In genomic region chr1:56189454-56189853, GRCh38 we compare ENCODE assay signal across 19 cellular contexts.
DNase-seq lines count a peak whose midpoint lies in the region; ATAC-seq, FAIRE-seq and TF ChIP-seq lines count a peak whose summit lies in the region.
"Had no signal": no experiment of that assay in that cellular context is flagged by ENCODE, and none has a peak within 500 bp of the region (broad histone marks: within the 10 kb centered on the region; RNA-seq: fewer than 3 reads in every experiment).

No MANE protein-coding gene starts in this region.

- H3K27me3 ChIP-seq in DND-41 (ENCODE audit: insufficient read depth, low read length, poor library complexity) (no peaks in the 10 kb centered on the region), GM12878 (replicated peaks in 1 of 2; ENCODE audit: control insufficient read depth in 2 of 2, insufficient read depth in 2 of 2, low read length in 1 of 2) (no peaks in the 10 kb centered on the region), iPS-20b (ENCODE audit: insufficient read depth, low read length) (no peaks in the 10 kb centered on the region), psoas muscle (ENCODE audit: insufficient read depth in 3 of 3, low read length in 2 of 3) (no peaks in the 10 kb centered on the region)
- H3K27me3 ChIP-seq: BLaER1 treated with 17β-estradiol and CSF1 and Interleukin-3, amounts not matched to agents 10 nM and 100 nM; SJCRH30 had no signal

- POLR2A ChIA-PET in GM12878 (lab: Charles Lee) = interaction anchor here (0.6 kb wide), 1 partner anchor 971 kb away, joined by 3 read pairs; no protein-coding TSS in a partner anchor

- no peak for TF ChIP-seq RAD21 in GM12878 (IDR thresholded peaks at IDR 0.05; ENCODE audit: insufficient read depth, low read depth, low read length)

- RAD21 ChIA-PET in GM12878 (lab: Charles Lee; ENCODE audit: unreplicated experiment) = interaction anchor here (1.1 to 1.8 kb wide), 3 partner anchors 142 to 392 kb away, joined by 3 to 7 read pairs (median 6); partner anchors contain the start of gene PLPP3

- peak overlapping the region; percentile 41; the same call in 1 of the 2 replicates for H2AFZ ChIP-seq in DND-41 (ENCODE audit: low read depth, low read length)
- H2AFZ ChIP-seq in GM12878 (ENCODE audit: control insufficient read depth, low read depth, low read length) = no peak overlapping the region

- no TSS peak for BruUV-seq in GM12878 (replicated peaks; lab: Mats Ljungman, UMichigan)

- DNase-seq in DND-41 (no peak), GM12878 (ENCODE audit: low read depth, low spot score) (no peak), psoas muscle (no peak), RCC 7860 (ENCODE audit: low spot score) (no peak), cortex of kidney (lab: John Stamatoyannopoulos, UW) (no peak)
- DNase-seq in effector CD4-positive, alpha-beta T cell = no peak
- DNase-seq: CD8-positive, alpha-beta T cell; EL; IMR-90; NCI-H1417 treated with DMSO at 0.1 percent for 48 hours; NCI-H187 treated with DMSO at 0.1 percent for 48 hours; NCI-H2227 treated with DMSO at 0.1 percent for 48 hours; NCI-H524 treated with DMSO at 0.1 percent for 48 hours; PC-3; SJCRH30 had no signal

- FAIRE-seq in GM12878 (lab: Jason Lieb, UNC) (no peak), RCC 7860 (lab: Jason Lieb, UNC) (no peak)
- FAIRE-seq: GM12892 had no signal

- H3K4me1 ChIP-seq in DND-41 (ENCODE audit: insufficient read depth, low read length) = no peaks in the 10 kb centered on the region
- no peaks in the 10 kb centered on the region for H3K4me1 ChIP-seq in GM12878 (ENCODE audit: control insufficient read depth, insufficient read depth, low read length)
- peaks cover 18% of the 10 kb centered on the region; the same call in 1 of the 2 replicates for H3K4me1 ChIP-seq in iPS-20b (ENCODE audit: insufficient read depth, low read length)
- H3K4me1 ChIP-seq in psoas muscle = peaks cover 9% of the 10 kb centered on the region
- H3K4me1 ChIP-seq: BLaER1 treated with 17β-estradiol and CSF1 and Interleukin-3, amounts not matched to agents 10 nM and 100 nM; SJCRH30 had no signal

- in situ Hi-C loops in GM12878 (cut with MboI) = no loop called here

- intact Hi-C loops in GM12878 (cut with micrococcal nuclease; ENCODE audit: unreplicated experiment) (no loop called here), psoas muscle (cut with DNase I) (no loop called here)

- H3K27ac ChIP-seq in DND-41 (ENCODE audit: low read length) = no peak overlapping the region
- no peak overlapping the region for H3K27ac ChIP-seq in GM12878 (ENCODE audit: control insufficient read depth, insufficient read depth)
- no peak overlapping the region for H3K27ac ChIP-seq in iPS-20b (ENCODE audit: low read length)
- peak overlapping the region; percentile 15 for H3K27ac ChIP-seq in psoas muscle
- H3K27ac ChIP-seq: BLaER1 treated with 17β-estradiol and CSF1 and Interleukin-3, amounts not matched to agents 10 nM and 100 nM; RWPE1; SJCRH30 had no signal

- ATAC-seq in DND-41 (ENCODE audit: insufficient read depth, low read depth) (no peak), GM12878 (peak; percentile 28), psoas muscle (peak in 2 of 4 donors; percentile 5 to 12)
- ATAC-seq: CD8-positive, alpha-beta T cell; PC-3 had no signal

- TF ChIP-seq CTCF in DND-41 (IDR thresholded peaks at IDR 0.05; ENCODE audit: borderline replicate concordance, extremely low read depth, low read length, poor library complexity, severe bottlenecking) (no peak), GM12878 (IDR thresholded peaks at IDR 0.05 in 2 of 3, conservative IDR thresholded peaks at IDR 0.05 in 1 of 3; ENCODE audit: control insufficient read depth in 2 of 3, extremely low read depth in 1 of 3, insufficient read depth in 1 of 3, low read depth in 3 of 3, low read length in 3 of 3) (no peak), psoas muscle (IDR thresholded peaks at IDR 0.05) (no peak)

- H3K4me3 ChIP-seq in DND-41 (ENCODE audit: low read depth in 1 of 2, low read length in 2 of 2) (no peak overlapping the region), GM12878 (no peak overlapping the region), iPS-20b (ENCODE audit: low read length) (no peak overlapping the region), psoas muscle (peak overlapping the region; percentile 4)
- H3K4me3 ChIP-seq: BLaER1 treated with 17β-estradiol and CSF1 and Interleukin-3, amounts not matched to agents 10 nM and 100 nM; SJCRH30 had no signal

- no peaks in the 10 kb centered on the region for H3K79me2 ChIP-seq in DND-41 (ENCODE audit: insufficient read depth, low read length)
- H3K79me2 ChIP-seq in GM12878 (ENCODE audit: control insufficient read depth, insufficient read depth, low read length) = no peaks in the 10 kb centered on the region

- CTCF ChIA-PET in GM12878 (lab: Yijun Ruan, JAX) = interaction anchor here (0.5 to 5.4 kb wide), 11 partner anchors 11 to 392 kb away, joined by 3 to 38 read pairs (median 4); no protein-coding TSS in a partner anchor

- SMC1A ChIA-PET in GM12878 (lab: Charles Lee; ENCODE audit: uncharacterized antibody, unreplicated experiment) = interaction anchor here (1.1 to 5.6 kb wide), 7 partner anchors 11 to 320 kb away, joined by 3 to 55 read pairs (median 6); no protein-coding TSS in a partner anchor

- TF ChIP-seq POLR2A in GM12878 (IDR thresholded peaks at IDR 0.05; ENCODE audit: low read depth, low read length) = no peak

- H3K9ac ChIP-seq in DND-41 (ENCODE audit: low read depth, low read length) = no peak overlapping the region
- H3K9ac ChIP-seq in GM12878 (ENCODE audit: control insufficient read depth, insufficient read depth, low read length) = no peak overlapping the region
- peak overlapping the region; percentile 31; the same call in 1 of the 2 replicates for H3K9ac ChIP-seq in iPS-20b (ENCODE audit: low read depth, low read length)
- H3K9ac ChIP-seq: BLaER1 treated with 17β-estradiol and CSF1 and Interleukin-3, amounts not matched to agents 10 nM and 100 nM had no signal

- 10% methylated on average over 2 of the region's 2 CpGs for WGBS in GM12878 (ENCODE audit: insufficient coverage, insufficient replicate concordance, low lambda C conversion rate, missing lambda C conversion rate)
- WGBS in psoas muscle, 3 donors = 22 to 43% (median 25%) methylated on average over 2 of the region's 2 CpGs

- H3K4me2 ChIP-seq in DND-41 (ENCODE audit: insufficient read depth, low read length) (no peak overlapping the region), GM12878 (ENCODE audit: control insufficient read depth, insufficient read depth) (no peak overlapping the region)
- H3K4me2 ChIP-seq: BLaER1 treated with 17β-estradiol and CSF1 and Interleukin-3, amounts not matched to agents 10 nM and 100 nM had no signal

- no peaks in the 10 kb centered on the region for H3K36me3 ChIP-seq in DND-41 (ENCODE audit: insufficient read depth, low read length)
- no peaks in the 10 kb centered on the region for H3K36me3 ChIP-seq in GM12878 (ENCODE audit: control insufficient read depth in 2 of 2, insufficient read depth in 2 of 2, low read length in 1 of 2)
- no peaks in the 10 kb centered on the region for H3K36me3 ChIP-seq in iPS-20b (ENCODE audit: insufficient read depth, low read depth, low read length)
- no peaks in the 10 kb centered on the region for H3K36me3 ChIP-seq in psoas muscle (ENCODE audit: insufficient read depth in 1 of 2, low read depth in 1 of 2)
- H3K36me3 ChIP-seq: BLaER1 treated with 17β-estradiol and CSF1 and Interleukin-3, amounts not matched to agents 10 nM and 100 nM; SJCRH30 had no signal

- H4K20me1 ChIP-seq in DND-41 (ENCODE audit: insufficient read depth, low read length) = no peaks in the 10 kb centered on the region
- no peaks in the 10 kb centered on the region for H4K20me1 ChIP-seq in GM12878 (ENCODE audit: control insufficient read depth, insufficient read depth)
- H4K20me1 ChIP-seq: BLaER1 treated with 17β-estradiol and CSF1 and Interleukin-3, amounts not matched to agents 10 nM and 100 nM had no signal

- H3K9me3 ChIP-seq in DND-41 (ENCODE audit: insufficient read depth, low read length, severe bottlenecking) = no peaks in the 10 kb centered on the region
- H3K9me3 ChIP-seq in GM12878 (replicated peaks; ENCODE audit: control insufficient read depth, insufficient read depth, low read length) = no peaks in the 10 kb centered on the region
- H3K9me3 ChIP-seq in iPS-20b (ENCODE audit: insufficient read depth, low read depth, low read length) = no peaks in the 10 kb centered on the region
- H3K9me3 ChIP-seq in psoas muscle = no peaks in the 10 kb centered on the region
- H3K9me3 ChIP-seq: BLaER1 treated with 17β-estradiol and CSF1 and Interleukin-3, amounts not matched to agents 10 nM and 100 nM; SJCRH30 had no signal

- no peak for TF ChIP-seq EP300 in GM12878 (IDR thresholded peaks at IDR 0.05; ENCODE audit: borderline replicate concordance in 1 of 2, control insufficient read depth in 1 of 2, low read depth in 2 of 2, low read length in 2 of 2)

TF ChIP-seq in GM12878, 131 proteins besides CTCF, POLR2A, EP300 and RAD21 (continues in another document):
- TF ChIP-seq ZNF384 (IDR thresholded peaks at IDR 0.05; ENCODE audit: borderline replicate concordance, low read depth, low read length) (no peak), RBBP5 (conservative IDR thresholded peaks at IDR 0.05) (no peak), BHLHE40 (IDR thresholded peaks at IDR 0.05; ENCODE audit: borderline replicate concordance in 1 of 2, low read depth in 2 of 2, low read length in 1 of 2) (no peak), FOXM1 (IDR thresholded peaks at IDR 0.05; ENCODE audit: low read depth, low read length) (no peak), PBX3 (IDR thresholded peaks at IDR 0.05; ENCODE audit: insufficient replicate concordance, low read depth, low read length) (no peak), TBL1XR1 (IDR thresholded peaks at IDR 0.05; ENCODE audit: low read depth, low read length) (no peak), PAX8 (IDR thresholded peaks at IDR 0.05) (no peak), JUND (IDR thresholded peaks at IDR 0.05; ENCODE audit: low read depth, low read length) (no peak), IRF3 (IDR thresholded peaks at IDR 0.05) (no peak)
